ENCODE assay signal across 8 cellular contexts in genomic region chr20:45880988-45881788, GRCh38. TPM values are rescaled to one million over a fixed set of nuclear protein-coding genes. Genes with fewer than 3 reads are reported as not detected.
DNase-seq lines count a peak whose midpoint lies in the region; ATAC-seq, FAIRE-seq and TF ChIP-seq lines count a peak whose summit lies in the region.

Gene ZSWIM1, plus strand, starts transcription at chr20:45881227. Its CDS starts 1,366 bp downstream, at chr20:45882593.

- peaks cover 22 to 45% of the 10 kb centered on the region in 2 experiments for H3K36me3 ChIP-seq in HepG2 (replicated peaks in 1 of 2; ENCODE audit: control insufficient read depth in 1 of 2, insufficient read depth in 2 of 2, low read length in 2 of 2)

- peak; percentile 100 for FAIRE-seq in HepG2 (lab: Jason Lieb, UNC)

- POLR2A ChIA-PET in HepG2 (lab: Yijun Ruan, JAX): interaction anchor here (0.6 to 7.5 kb wide), 33 partner anchors 9 to 921 kb away, joined by 3 to 129 read pairs (median 6); partner anchors contain the start of genes ACOT8, CTSA, DNTTIP1 and NEURL2

- in situ Hi-C loops in HepG2 (cut with HindIII; ENCODE audit: extremely low pct_ligation_motif_present, low pct_unique_long_range_greater_than_20kb): no loop called here

- H3K9me3 ChIP-seq in HepG2 (ENCODE audit: low read length): no peaks in the 10 kb centered on the region

- WGBS in HepG2 (ENCODE audit: low lambda C conversion rate): under 1% methylated on average over 23 of the region's 23 CpGs

- DNase-seq in CD1c-positive myeloid dendritic cell (ENCODE audit: extremely low spot score): peak; percentile 100
- peak; percentile 85 for DNase-seq in NCI-H748 treated with DMSO at 0.1 percent for 48 hours (lab: John Stamatoyannopoulos, UW)
- peak; percentile 99 for DNase-seq in activated CD4-positive, alpha-beta T cell treated with anti-CD3 and anti-CD28 coated beads, Interleukin-2, amount 50 U/mL, for 4 hours
- DNase-seq in dorsolateral prefrontal cortex: peak; percentile 98 to 100 (median 100)
- DNase-seq in HepG2 (ENCODE audit: low spot score): peak; percentile 100
- peak; percentile 97 to 99 for DNase-seq in stimulated activated CD4-positive, alpha-beta T cell treated with anti-CD3 and anti-CD28 coated beads, Interleukin-2, amount 100 ng/mL, for 48 hours

- CTCF ChIA-PET in HepG2 (lab: Yijun Ruan, JAX; ENCODE audit: low intra/inter-chr PET ratio, low total read pairs): no interaction called here

- H3K9ac ChIP-seq in HepG2 (ENCODE audit: insufficient read depth, low read depth, low read length): peak within 1 kb of the TSS; percentile 91

- TF ChIP-seq EP300 in HepG2 (IDR thresholded peaks at IDR 0.05; ENCODE audit: low read depth in 2 of 2, low read length in 2 of 2) (no peak; a peak in 1 of 4 replicates), HepG2 (CRISPR knock-in tag; IDR thresholded peaks at IDR 0.05; ENCODE audit: borderline replicate concordance) (peak; percentile 60; the same call in 1 of the 2 replicates)

- H3K27me3 ChIP-seq in dorsolateral prefrontal cortex: no peaks in the 10 kb centered on the region
- no peaks in the 10 kb centered on the region; a peak in 1 of 5 replicates for H3K27me3 ChIP-seq in HepG2 (ENCODE audit: control insufficient read depth in 1 of 2, insufficient read depth in 2 of 2, low read length in 2 of 2)

- ATAC-seq in GM19397 (IDR thresholded peaks at IDR 0.05; ENCODE audit: unreplicated experiment) (peak; percentile 97), HG03565 (IDR thresholded peaks at IDR 0.05; ENCODE audit: unreplicated experiment) (peak; percentile 96), HepG2 (peak; percentile 98)

- H2AFZ ChIP-seq in HepG2 (ENCODE audit: low read length): peak within 1 kb of the TSS; percentile 15

- peak within 1 kb of the TSS in 53 of 59 donors; percentile 5 to 90 (median 73) for H3K27ac ChIP-seq in dorsolateral prefrontal cortex
- H3K27ac ChIP-seq in HepG2 (ENCODE audit: extremely low read length, insufficient read depth, low read length): peak within 1 kb of the TSS; percentile 75

- H4K20me1 ChIP-seq in HepG2 (ENCODE audit: insufficient read depth, low read length): no peaks in the 10 kb centered on the region

- H3K4me3 ChIP-seq in dorsolateral prefrontal cortex (peak within 1 kb of the TSS; percentile 52 to 95 (median 73)), HepG2 (replicated peaks in 1 of 3; ENCODE audit: insufficient read depth in 1 of 3, low read depth in 2 of 3, low read length in 3 of 3) (peak within 1 kb of the TSS; percentile 83 to 92 (median 89))

- peaks cover 22% of the 10 kb centered on the region for H3K4me1 ChIP-seq in HepG2 (ENCODE audit: insufficient read depth, low read length)

- BruUV-seq in HepG2 (replicated peaks; lab: Mats Ljungman, UMichigan): TSS peak; percentile 85

- intact Hi-C loops in dorsolateral prefrontal cortex (cut with DNase I) (no loop called here), HepG2 (cut with micrococcal nuclease; ENCODE audit: unreplicated experiment) (loop anchor here (1.0 to 10.0 kb wide), 3 partner anchors 10 to 86 kb away; partner anchors contain the start of genes CTSA, DNTTIP1, NEURL2 and SNX21)

- peak within 1 kb of the TSS; percentile 96 for H3K4me2 ChIP-seq in HepG2 (ENCODE audit: low read depth, low read length)

- TF ChIP-seq CTCF in dorsolateral prefrontal cortex (IDR thresholded peaks at IDR 0.05 in 54 of 56, conservative IDR thresholded peaks at IDR 0.05 in 2 of 56; ENCODE audit: low read depth in 1 of 56, partially characterized antibody in 56 of 56) (no peak), HepG2 (CRISPR knock-in tag; IDR thresholded peaks at IDR 0.05) (no peak)

- peak; percentile 34; the same call in 1 of the 2 replicates for TF ChIP-seq RAD21 in HepG2 (CRISPR knock-in tag; IDR thresholded peaks at IDR 0.05)

- peak; percentile 97 to 99 for TF ChIP-seq POLR2A in HepG2 (IDR thresholded peaks at IDR 0.05; ENCODE audit: insufficient read depth in 1 of 2, low read depth in 2 of 2, low read length in 2 of 2)

- peaks cover 16% of the 10 kb centered on the region for H3K79me2 ChIP-seq in HepG2 (ENCODE audit: insufficient read depth, low read length)

TF ChIP-seq in HepG2, 621 proteins besides CTCF, POLR2A, EP300 and RAD21 (continues in another document):
- TF ChIP-seq ZBTB14 (CRISPR knock-in tag; IDR thresholded peaks at IDR 0.05) (no peak), NRL (CRISPR knock-in tag; IDR thresholded peaks at IDR 0.05; ENCODE audit: borderline replicate concordance) (peak; percentile 67; the same call in 1 of the 2 replicates), WIZ (CRISPR knock-in tag; IDR thresholded peaks at IDR 0.05) (0 out of 2 replicates have a peak, but pooled peaks have one; percentile 6), CEBPB (IDR thresholded peaks at IDR 0.05; ENCODE audit: borderline replicate concordance, low read depth, low read length) (no peak), ZFY (CRISPR knock-in tag; IDR thresholded peaks at IDR 0.05) (peak; percentile 82), ZNF275 (CRISPR knock-in tag; IDR thresholded peaks at IDR 0.05; ENCODE audit: borderline replicate concordance) (no peak; the same call in 1 of the 2 replicates), ZNF589 (CRISPR knock-in tag; conservative IDR thresholded peaks at IDR 0.05) (0 out of 2 replicates have a peak, but pooled peaks have one; percentile 38), HMGXB4 (CRISPR knock-in tag; IDR thresholded peaks at IDR 0.05; ENCODE audit: borderline replicate concordance in 1 of 2, low read depth in 1 of 2) (peak; percentile 70 to 83)

RNA-seq across cellular contexts. Expression of gene ZSWIM1, which starts in this region (rescaled TPM):
- total RNA-seq in dorsolateral prefrontal cortex (10 to 100 TPM in 49 of 120 experiments, 1 to 10 TPM in 71; 6.1 to 16.0 (median 9.6) TPM), HepG2 (2016; rRNA removed; fragmentation: Illumina TruSeq; extraction: Trizol) (11.7 and 16.5 TPM in 2 replicates)
- 3.2 and 3.6 TPM in 2 replicates for total RNA-seq in HepG2 (2016; cell fraction: cytosol; rRNA removed; fragmentation: Illumina TruSeq; extraction: Trizol; ENCODE audit: low read depth)
- 12.7 and 15.4 TPM in 2 replicates for total RNA-seq in HepG2 (2016; cell fraction: insoluble cytoplasmic fraction; rRNA removed; fragmentation: Illumina TruSeq; extraction: Trizol)
- 11.0 and 11.3 TPM in 2 replicates for total RNA-seq in HepG2 (2016; cell fraction: membrane; rRNA removed; fragmentation: Illumina TruSeq; extraction: Trizol)
- total RNA-seq in HepG2 (2016; cell fraction: nucleus; rRNA removed; fragmentation: Illumina TruSeq; extraction: Trizol): 5.7 and 7.6 TPM in 2 replicates
- polyA plus RNA-seq in HepG2 (2011; rRNA removed): 9.0 and 9.5 TPM in 2 replicates
- 7.0 and 7.5 TPM in 2 replicates for polyA plus RNA-seq in HepG2 (2011; cell fraction: cytosol; rRNA removed)
- 12.5 and 14.3 TPM in 2 replicates for polyA plus RNA-seq in HepG2 (2011; cell fraction: nucleus; rRNA removed)
- polyA plus RNA-seq in HepG2 (2012): 10.5 and 11.2 TPM in 2 replicates
- 2.1 TPM in 2 replicates for polyA plus RNA-seq in HepG2 (2016; cell fraction: cytosol; fragmentation: Illumina TruSeq; extraction: Trizol; ENCODE audit: low read depth)
- 13.3 and 15.8 TPM in 2 replicates for polyA plus RNA-seq in HepG2 (2016; cell fraction: insoluble cytoplasmic fraction; fragmentation: Illumina TruSeq; extraction: Trizol; ENCODE audit: low read depth)
- polyA plus RNA-seq in HepG2 (2016; cell fraction: membrane; fragmentation: Illumina TruSeq; extraction: Trizol; ENCODE audit: low read depth): 5.7 and 6.2 TPM in 2 replicates
- polyA plus RNA-seq in HepG2 (2016; cell fraction: nucleus; fragmentation: Illumina TruSeq; extraction: Trizol; ENCODE audit: insufficient read depth, low read depth): 12.4 and 13.9 TPM in 2 replicates
- 41.6 and 51.8 TPM in 2 replicates for polyA minus RNA-seq in HepG2 (2011; rRNA and poly(A)+ RNA removed; ENCODE audit: low replicate concordance)
- 12.9 and 15.0 TPM in 2 replicates for polyA minus RNA-seq in HepG2 (2011; cell fraction: cytosol; rRNA and poly(A)+ RNA removed)
- polyA minus RNA-seq in HepG2 (2011; cell fraction: nucleus; rRNA and poly(A)+ RNA removed): 10.4 and 12.7 TPM in 2 replicates

Comparison
In these comparisons a context has a peak if more than half of its experiments do, and no peak if none do; other contexts are left out.
1. Peak in every context shown above with its lines: DNase-seq, ATAC-seq, H3K4me3 ChIP-seq and H3K27ac ChIP-seq.